ENCODE assay signal across 14 cellular contexts in the genomic region with DNA sequence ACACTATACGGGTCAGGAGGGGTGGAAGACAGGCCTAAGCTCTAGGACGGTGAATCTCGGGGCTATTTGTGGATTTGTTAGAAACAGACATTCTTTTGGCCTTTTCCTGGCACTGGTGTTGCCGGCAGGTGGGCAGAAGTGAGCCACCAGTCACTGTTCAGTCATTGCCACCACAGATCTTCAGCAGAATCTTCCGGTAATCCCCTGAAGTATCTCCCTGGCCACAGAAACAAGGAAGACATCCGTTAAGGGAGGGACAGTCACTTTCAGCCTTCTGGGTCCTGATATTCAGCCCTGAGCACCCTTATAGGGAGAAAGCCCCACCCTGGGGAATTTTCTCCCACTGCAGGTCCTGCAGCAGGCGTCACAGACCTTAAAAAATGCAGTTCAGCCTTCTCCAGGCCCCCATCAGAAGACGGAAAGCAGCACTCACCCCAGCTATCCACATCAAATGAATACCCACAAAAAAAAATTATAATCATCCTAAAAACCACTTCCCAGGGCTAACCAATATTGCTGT. TPM values are rescaled to one million over a fixed set of nuclear protein-coding genes. Genes with fewer than 3 reads are reported as not detected.
DNase-seq lines count a peak whose midpoint lies in the region; ATAC-seq and TF ChIP-seq lines count a peak whose summit lies in the region.
"Had no signal": no experiment of that assay in that cellular context is flagged by ENCODE, and none has a peak within 500 bp of the region (broad histone marks: within the 10 kb centered on the region; RNA-seq: fewer than 3 reads in every experiment).

No MANE protein-coding gene starts in this region.

- TF ChIP-seq POLR2A in prostate gland (IDR thresholded peaks at IDR 0.05) = no peak

- H3K27me3 ChIP-seq in ACC112 (ENCODE audit: insufficient read depth, low read length) (no peaks in the 10 kb centered on the region), RWPE2 (ENCODE audit: insufficient read depth, poor library complexity, severe bottlenecking) (no peaks in the 10 kb centered on the region), prostate gland (replicated peaks; ENCODE audit: insufficient read depth) (no peaks in the 10 kb centered on the region)
- H3K27me3 ChIP-seq: colonic mucosa had no signal

- H3K9me3 ChIP-seq in RWPE2 (ENCODE audit: severe bottlenecking) = no peaks in the 10 kb centered on the region
- no peaks in the 10 kb centered on the region for H3K9me3 ChIP-seq in prostate gland
- H3K9me3 ChIP-seq: colonic mucosa had no signal

- H3K36me3 ChIP-seq in ACC112 (ENCODE audit: insufficient read depth, low read length) (peaks cover 37% of the 10 kb centered on the region; the same call in 1 of the 2 replicates), RWPE2 (ENCODE audit: low read depth) (peaks cover 56% of the 10 kb centered on the region), prostate gland (peaks cover 0 to 7% of the 10 kb centered on the region in 2 donors)

- WGBS in prostate gland = 61% methylated on average over 8 of the region's 8 CpGs

- DNase-seq in RWPE2 (ENCODE audit: low spot score) (no peak), epithelial cell of prostate (ENCODE audit: low read depth, low spot score) (no peak), prostate gland (ENCODE audit: low spot score) (no peak), NCI-H345 (lab: John Stamatoyannopoulos, UW) (no peak), NCI-H2227 treated with DMSO at 0.1 percent for 48 hours (lab: John Stamatoyannopoulos, UW) (no peak), foreskin melanocyte (no peak)
- DNase-seq: activated T-cell treated with anti-CD3 and anti-CD28 coated beads, Interleukin-2, amount 50 U/mL, for 4 hours; colonic mucosa; head of caudate nucleus; midbrain; NCI-H2029 had no signal

- TF ChIP-seq CTCF in RWPE2 (IDR thresholded peaks at IDR 0.05; ENCODE audit: poor library complexity, severe bottlenecking) (no peak), prostate gland (IDR thresholded peaks at IDR 0.05) (no peak)

- H3K4me3 ChIP-seq in ACC112 (ENCODE audit: low read depth, low read length) (no peak overlapping the region), RWPE2 (ENCODE audit: severe bottlenecking) (no peak overlapping the region), prostate gland (no peak overlapping the region)
- H3K4me3 ChIP-seq: colonic mucosa, K562 had no signal

- H3K27ac ChIP-seq in ACC112 (ENCODE audit: low read depth, low read length) = peak overlapping the region; percentile 80
- peak overlapping the region; percentile 81 for H3K27ac ChIP-seq in RWPE2 (ENCODE audit: poor library complexity, severe bottlenecking)
- H3K27ac ChIP-seq in epithelial cell of prostate = peak overlapping the region; percentile 75
- peak overlapping the region; percentile 74 to 77 for H3K27ac ChIP-seq in prostate gland
- H3K27ac ChIP-seq: colonic mucosa had no signal

- peaks cover 42% of the 10 kb centered on the region for H3K4me1 ChIP-seq in ACC112 (ENCODE audit: control insufficient read depth, insufficient read depth, low read length, unreplicated experiment)
- H3K4me1 ChIP-seq in RWPE2 (ENCODE audit: insufficient read depth, poor library complexity, severe bottlenecking) = peaks cover 32% of the 10 kb centered on the region
- no peaks in the 10 kb centered on the region for H3K4me1 ChIP-seq in prostate gland (replicated peaks)
- H3K4me1 ChIP-seq: colonic mucosa had no signal

- H2AFZ ChIP-seq in ACC112 (ENCODE audit: low read length, unreplicated experiment) = no peak overlapping the region

- ATAC-seq in RWPE2 (ENCODE audit: low read depth) (no peak), HG02981 (IDR thresholded peaks at IDR 0.05; ENCODE audit: unreplicated experiment) (no peak)
- ATAC-seq: activated T-cell treated with anti-CD3 and anti-CD28 coated beads, Interleukin-2, amount 50 U/mL, for 4 hours; K562 had no signal

- intact Hi-C loops in prostate gland (cut with DNase I) = loop anchor here (5.0 kb wide), 1 partner anchor 52 kb away; the partner anchor contains the start of gene ANXA11

- no peaks in the 10 kb centered on the region for H3K79me2 ChIP-seq in ACC112 (ENCODE audit: control insufficient read depth, insufficient read depth, low read length, unreplicated experiment)

RNA-seq across cellular contexts. Expression of gene PLAC9, which starts 23.2 kb away (rescaled TPM):
- total RNA-seq in prostate gland = 10 to 100 TPM in 1 of 2 donors, 1 to 10 TPM in 1; 8.9 to 14.7 TPM
- total RNA-seq: activated T-cell treated with anti-CD3 and anti-CD28 coated beads, Interleukin-2, amount 50 U/mL, for 4 hours; K562 had no signal

RNA-seq across cellular contexts. Expression of gene ANXA11, which starts 49.6 kb away (rescaled TPM):
- total RNA-seq in prostate gland = 100 to 1,000 TPM; 158 to 174 TPM
